8 cellular contexts compared by ENCODE assay signal in the genomic region with DNA sequence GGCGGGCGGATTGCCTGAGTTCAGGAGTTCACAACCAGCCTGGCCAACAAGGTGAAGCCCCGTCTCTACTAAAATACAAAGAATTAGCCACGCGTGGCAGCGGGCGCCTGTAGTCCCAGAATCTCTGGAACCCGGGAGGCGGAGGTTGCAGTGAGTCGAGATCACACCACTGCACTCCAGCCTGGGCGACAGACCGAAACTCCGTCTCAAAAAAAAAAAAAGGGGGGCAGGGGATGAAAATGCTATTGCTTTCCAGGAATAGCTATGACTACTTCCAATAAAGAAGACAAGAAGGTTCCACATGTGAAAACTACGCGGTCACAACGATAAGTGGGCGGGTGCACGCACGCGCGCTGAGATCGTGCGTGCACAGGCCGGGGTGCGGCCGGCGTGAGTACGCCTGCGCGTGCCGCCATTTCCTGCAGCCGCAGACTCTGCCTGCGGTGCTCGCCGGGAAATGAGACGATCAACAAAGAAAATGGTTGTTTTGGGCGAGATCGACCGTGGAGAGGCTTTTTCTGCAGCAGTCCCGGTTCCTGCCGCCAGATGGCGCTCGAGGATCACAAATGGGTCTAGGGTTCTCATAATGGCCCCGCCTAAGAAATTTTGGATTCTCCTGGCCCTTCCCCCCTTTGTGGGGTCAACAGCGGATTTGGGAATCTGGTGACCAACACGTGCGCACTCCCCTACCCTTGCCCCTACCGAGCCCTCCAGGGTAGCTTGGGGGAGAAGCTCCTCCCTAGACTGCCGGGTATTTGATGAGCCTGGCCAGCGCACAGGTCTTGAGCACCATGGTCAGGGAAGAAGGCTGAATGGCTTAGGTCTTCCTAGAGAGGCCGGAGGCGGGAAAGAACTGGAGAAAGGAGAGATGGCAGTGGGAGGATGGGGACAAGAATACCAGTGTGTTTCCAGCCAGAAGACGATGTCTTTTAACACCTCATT. TPM values are rescaled to one million over a fixed set of nuclear protein-coding genes. Genes with fewer than 3 reads are reported as not detected.
A peak's percentile ranks its signal among the peaks of the same experiment; 100 is the strongest.
DNase-seq lines count a peak whose midpoint lies in the region; ATAC-seq and TF ChIP-seq lines count a peak whose summit lies in the region.

No MANE protein-coding gene starts in this region.

- no peaks in the 10 kb centered on the region for H3K36me3 ChIP-seq in CD4-positive, CD25-positive, alpha-beta regulatory T cell (ENCODE audit: control insufficient read depth, insufficient read depth, low read length)
- no peaks in the 10 kb centered on the region for H3K36me3 ChIP-seq in ectodermal cell (ENCODE audit: control insufficient read depth, insufficient read depth, low read length)
- no peaks in the 10 kb centered on the region for H3K36me3 ChIP-seq in lower lobe of right lung

- H3K27me3 ChIP-seq in CD4-positive, CD25-positive, alpha-beta regulatory T cell (ENCODE audit: control insufficient read depth, insufficient read depth, low read length), result no peaks in the 10 kb centered on the region
- H3K27me3 ChIP-seq in HL-60 (ENCODE audit: insufficient read depth, poor library complexity, severe bottlenecking) (no peaks in the 10 kb centered on the region), ectodermal cell (ENCODE audit: control insufficient read depth, insufficient read depth, low read length, poor library complexity, severe bottlenecking) (no peaks in the 10 kb centered on the region), lower lobe of right lung (ENCODE audit: low read depth) (no peaks in the 10 kb centered on the region)

- peak overlapping the region; percentile 56 to 87 (median 81) for H3K4me3 Mint-ChIP-seq in CD4-positive, CD25-positive, alpha-beta regulatory T cell
- peak overlapping the region; percentile 58 for H3K4me3 Mint-ChIP-seq in activated CD8-positive, alpha-beta T cell treated with anti-CD3 and anti-CD28 coated beads for 36 hours

- H3K4me1 Mint-ChIP-seq in CD4-positive, CD25-positive, alpha-beta regulatory T cell, result peaks cover 0 to 13% (median 3%) of the 10 kb centered on the region in 4 donors
- peaks cover 13% of the 10 kb centered on the region for H3K4me1 Mint-ChIP-seq in activated CD8-positive, alpha-beta T cell treated with anti-CD3 and anti-CD28 coated beads for 36 hours (ENCODE audit: low read depth)

- WGBS in ectodermal cell, 2 experiments, result 29 to 30% methylated on average over 50 to 53 of the region's 53 CpGs

- DNase-seq in CD4-positive, CD25-positive, alpha-beta regulatory T cell, result peak; percentile 81 to 94 (median 91)
- DNase-seq in HL-60 (ENCODE audit: low read depth in 1 of 2, low spot score in 1 of 2) (peak; percentile 77 to 90), NCI-H82 treated with DMSO at 0.1 percent for 48 hours (lab: John Stamatoyannopoulos, UW; ENCODE audit: unreplicated experiment) (peak; percentile 46), lower lobe of right lung (peak; percentile 88)
- peak; percentile 91 for DNase-seq in activated CD8-positive, alpha-beta T cell treated with anti-CD3 and anti-CD28 coated beads for 36 hours
- DNase-seq in stimulated activated CD4-positive, alpha-beta T cell treated with anti-CD3 and anti-CD28 coated beads, TNF-alpha, amount 100 ng/mL, for 4 hours (ENCODE audit: low read depth in 3 of 3), result peak; percentile 69 to 84 (median 80)

- H3K36me3 Mint-ChIP-seq in CD4-positive, CD25-positive, alpha-beta regulatory T cell, result peaks cover 5% of the 10 kb centered on the region
- H3K36me3 Mint-ChIP-seq in activated CD8-positive, alpha-beta T cell treated with anti-CD3 and anti-CD28 coated beads for 36 hours (ENCODE audit: low read depth), result no peaks in the 10 kb centered on the region

- no peaks in the 10 kb centered on the region for H3K9me3 ChIP-seq in CD4-positive, CD25-positive, alpha-beta regulatory T cell (ENCODE audit: control insufficient read depth in 2 of 2, low read length in 2 of 2)
- H3K9me3 ChIP-seq in ectodermal cell (ENCODE audit: control insufficient read depth, low read length) (no peaks in the 10 kb centered on the region), lower lobe of right lung (no peaks in the 10 kb centered on the region)

- peak; percentile 93 to 96 for ATAC-seq in CD4-positive, CD25-positive, alpha-beta regulatory T cell (ENCODE audit: low read depth in 2 of 2)
- peak; percentile 94 for ATAC-seq in GM19452 (IDR thresholded peaks at IDR 0.05; ENCODE audit: unreplicated experiment)
- ATAC-seq in activated CD8-positive, alpha-beta T cell treated with anti-CD3 and anti-CD28 coated beads for 36 hours, result peak; percentile 96
- peak; percentile 95 to 99 for ATAC-seq in lower lobe of right lung

- intact Hi-C loops in activated CD8-positive, alpha-beta T cell treated with anti-CD3 and anti-CD28 coated beads for 36 hours (cut with micrococcal nuclease), result no loop called here
- intact Hi-C loops in lower lobe of right lung (cut with DNase I), result no loop called here

- H3K4me3 ChIP-seq in CD4-positive, CD25-positive, alpha-beta regulatory T cell (ENCODE audit: low read depth, low read length), result peak overlapping the region; percentile 26
- H3K4me3 ChIP-seq in HL-60 (replicated peaks; ENCODE audit: insufficient read depth, low read length), result peak overlapping the region; percentile 34
- H3K4me3 ChIP-seq in ectodermal cell (ENCODE audit: insufficient read depth, low read depth, low read length), result peak overlapping the region; percentile 4
- H3K4me3 ChIP-seq in lower lobe of right lung, result peak overlapping the region; percentile 38

- H3K4me1 ChIP-seq in CD4-positive, CD25-positive, alpha-beta regulatory T cell (ENCODE audit: control insufficient read depth, insufficient read depth, low read length, poor library complexity, severe bottlenecking), result no peaks in the 10 kb centered on the region
- no peaks in the 10 kb centered on the region for H3K4me1 ChIP-seq in ectodermal cell (ENCODE audit: control insufficient read depth, insufficient read depth, low read length)
- no peaks in the 10 kb centered on the region for H3K4me1 ChIP-seq in lower lobe of right lung

- TF ChIP-seq CTCF in HL-60 (IDR thresholded peaks at IDR 0.05; ENCODE audit: insufficient read depth, low read length), result peak; percentile 29
- peak; percentile 60 for TF ChIP-seq CTCF in activated CD8-positive, alpha-beta T cell treated with anti-CD3 and anti-CD28 coated beads for 36 hours (IDR thresholded peaks at IDR 0.05)
- TF ChIP-seq CTCF in lower lobe of right lung (IDR thresholded peaks at IDR 0.05), result peak; percentile 81

- peak overlapping the region; percentile 86 to 95 (median 94) for H3K27ac Mint-ChIP-seq in CD4-positive, CD25-positive, alpha-beta regulatory T cell
- peak overlapping the region; percentile 89 for H3K27ac Mint-ChIP-seq in activated CD8-positive, alpha-beta T cell treated with anti-CD3 and anti-CD28 coated beads for 36 hours

- H3K27ac ChIP-seq in CD4-positive, CD25-positive, alpha-beta regulatory T cell (ENCODE audit: insufficient read depth, low read length, poor library complexity, severe bottlenecking), result peak overlapping the region; percentile 69
- H3K27ac ChIP-seq in HL-60 (replicated peaks) (peak overlapping the region; percentile 85), ectodermal cell (ENCODE audit: insufficient read depth, low read depth, low read length, poor library complexity, severe bottlenecking) (no peak overlapping the region), lower lobe of right lung (peak overlapping the region; percentile 62)

- POLR2A ChIA-PET in activated CD8-positive, alpha-beta T cell treated with anti-CD3 and anti-CD28 coated beads for 36 hours (lab: Charles Lee), result no interaction called here

- H3K9me3 Mint-ChIP-seq in CD4-positive, CD25-positive, alpha-beta regulatory T cell, result no peaks in the 10 kb centered on the region
- no peaks in the 10 kb centered on the region for H3K9me3 Mint-ChIP-seq in activated CD8-positive, alpha-beta T cell treated with anti-CD3 and anti-CD28 coated beads for 36 hours

- CTCF ChIA-PET in activated CD8-positive, alpha-beta T cell treated with anti-CD3 and anti-CD28 coated beads for 36 hours (lab: Charles Lee), result interaction anchor here (0.6 to 2.3 kb wide), 7 partner anchors 13 to 942 kb away, joined by 3 to 9 read pairs (median 4); a partner anchor contains a TSS

- no peaks in the 10 kb centered on the region for H3K27me3 Mint-ChIP-seq in CD4-positive, CD25-positive, alpha-beta regulatory T cell
- H3K27me3 Mint-ChIP-seq in activated CD8-positive, alpha-beta T cell treated with anti-CD3 and anti-CD28 coated beads for 36 hours, result no peaks in the 10 kb centered on the region

RNA-seq across cellular contexts. Expression of a gene that starts 35.1 kb away (rescaled TPM):
- 0.37 TPM for total RNA-seq in CD4-positive, CD25-positive, alpha-beta regulatory T cell
- polyA plus RNA-seq in CD4-positive, CD25-positive, alpha-beta regulatory T cell, result under 1 TPM; 0.15 to 0.47 (median 0.26) TPM
- total RNA-seq in activated CD8-positive, alpha-beta T cell treated with anti-CD3 and anti-CD28 coated beads for 36 hours, result not detected
- polyA plus RNA-seq in ectodermal cell (2013, experiment 1 of 4), result not detected
- polyA plus RNA-seq in ectodermal cell (2013, experiment 2 of 4), result not detected
- polyA plus RNA-seq in ectodermal cell (2013, experiment 3 of 4), result not detected
- not detected for polyA plus RNA-seq in ectodermal cell (2013, experiment 4 of 4)
- total RNA-seq in lower lobe of right lung, result 0.18 TPM

Comparison
In these comparisons a context has a peak if more than half of its experiments do, and no peak if none do; other contexts are left out.
1. CTCF ChIP-seq: peak in every context shown above with its lines; median percentile 81 in lower lobe of right lung; 60 in activated CD8-positive, alpha-beta T cell treated with anti-CD3 and anti-CD28 coated beads for 36 hours; 29 in HL-60.